8 cellular contexts compared by ENCODE assay signal in genomic region chr2:190467575-190468083, GRCh38. TPM values are rescaled to one million over a fixed set of nuclear protein-coding genes. Genes with fewer than 3 reads are reported as not detected.
DNase-seq lines count a peak whose midpoint lies in the region; ATAC-seq, FAIRE-seq and TF ChIP-seq lines count a peak whose summit lies in the region.

No MANE protein-coding gene starts in this region.

- CTCF ChIA-PET in mammary epithelial cell (lab: Charles Lee; ENCODE audit: low non-redundant PET) = no interaction called here

- TF ChIP-seq CTCF in Loucy (conservative IDR thresholded peaks at IDR 0.05; ENCODE audit: low read length) (no peak), mammary epithelial cell (conservative IDR thresholded peaks at IDR 0.05 in 1 of 2, IDR thresholded peaks at IDR 0.05 in 1 of 2; ENCODE audit: extremely low read depth in 1 of 2, insufficient read depth in 1 of 2, low read depth in 1 of 2, low read length in 2 of 2) (no peak)

- no peak overlapping the region for H4K91ac ChIP-seq in neuronal stem cell (ENCODE audit: low read depth, low read length, poor library complexity)

- no peak overlapping the region for H3K4ac ChIP-seq in neuronal stem cell (ENCODE audit: low read length)

- no peaks in the 10 kb centered on the region for H3K9me2 ChIP-seq in Loucy (replicated peaks; ENCODE audit: low read depth, low read length)

- no peak overlapping the region for H2BK15ac ChIP-seq in neuronal stem cell (ENCODE audit: low read length)

- no peaks in the 10 kb centered on the region for H4K20me1 ChIP-seq in Loucy (ENCODE audit: insufficient read depth, low read length, poor library complexity, severe bottlenecking)
- no peaks in the 10 kb centered on the region for H4K20me1 ChIP-seq in mammary epithelial cell (ENCODE audit: insufficient read depth, low read length)

- H3K18ac ChIP-seq in neuronal stem cell (ENCODE audit: low read length) = no peak overlapping the region

- H4K8ac ChIP-seq in neuronal stem cell (ENCODE audit: low read depth, low read length) = no peak overlapping the region

- H3K14ac ChIP-seq in neuronal stem cell (ENCODE audit: low read length) = no peak overlapping the region

- no peak overlapping the region for H2BK12ac ChIP-seq in neuronal stem cell (ENCODE audit: low read length)

- peaks cover 4% of the 10 kb centered on the region; the same call in 1 of the 2 replicates for H3K36me3 ChIP-seq in Loucy (ENCODE audit: insufficient read depth, low read length)
- H3K36me3 ChIP-seq in mammary epithelial cell (ENCODE audit: insufficient read depth, low read length) = no peaks in the 10 kb centered on the region
- H3K36me3 ChIP-seq in neuronal stem cell (replicated peaks in 1 of 2; ENCODE audit: control insufficient read depth in 2 of 2, insufficient read depth in 2 of 2, low read length in 2 of 2) = no peaks in the 10 kb centered on the region

- no peak overlapping the region for H2AK5ac ChIP-seq in neuronal stem cell (ENCODE audit: low read depth, low read length)

- TF ChIP-seq POLR2A in GM12891 (IDR thresholded peaks at IDR 0.05; ENCODE audit: low read depth, low read length) = no peak

- DNase-seq in GM12891 (ENCODE audit: insufficient read length, low spot score) = no peak
- DNase-seq in mammary epithelial cell = no peak
- peak; percentile 4 for DNase-seq in neuronal stem cell (ENCODE audit: low spot score)
- DNase-seq in activated effector memory CD4-positive, alpha-beta T cell treated with anti-CD3 and anti-CD28 coated beads, Interleukin-2, amount 50 U/mL, for 16 hours = no peak
- no peak for DNase-seq in HTR-8/SVneo (ENCODE audit: insufficient read length, low spot score)

- peaks cover 18% of the 10 kb centered on the region; the same call in 1 of the 2 replicates for H3K79me2 ChIP-seq in Loucy (ENCODE audit: insufficient read depth, low read length)
- H3K79me2 ChIP-seq in mammary epithelial cell (ENCODE audit: insufficient read depth, low read length) = peaks cover 17% of the 10 kb centered on the region

- H2AFZ ChIP-seq in Loucy (ENCODE audit: low read length) (no peak overlapping the region), mammary epithelial cell (ENCODE audit: low read depth, low read length) (peak overlapping the region; percentile 40), neuronal stem cell (ENCODE audit: low read length) (no peak overlapping the region)

- WGBS in mammary epithelial cell (ENCODE audit: low coverage, missing lambda C conversion rate) = 18% methylated on average over 5 of the region's 5 CpGs
- no CpG with 5 or more reads among the region's 5 CpGs for whole genome bisulfite sequencing in neuronal stem cell (ENCODE audit: extremely low coverage in 2 of 2, insufficient read length in 2 of 2, insufficient replicate concordance in 1 of 2), 2 donors

- H2BK120ac ChIP-seq in neuronal stem cell (ENCODE audit: low read depth, low read length) = no peak overlapping the region

- H3K27ac ChIP-seq in mammary epithelial cell (ENCODE audit: insufficient read depth, low read depth, low read length) (peak overlapping the region; percentile 25), neuronal stem cell (replicated peaks; ENCODE audit: low read length) (no peak overlapping the region)

- no peaks in the 10 kb centered on the region for H3K9me3 ChIP-seq in Loucy (ENCODE audit: insufficient read depth, low read depth, low read length)
- no peaks in the 10 kb centered on the region for H3K9me3 ChIP-seq in mammary epithelial cell (replicated peaks; ENCODE audit: insufficient read depth, low read length)
- H3K9me3 ChIP-seq in neuronal stem cell (replicated peaks in 1 of 2; ENCODE audit: control insufficient read depth in 2 of 2, insufficient read depth in 1 of 2, low read depth in 1 of 2, low read length in 2 of 2) = peaks cover 0 to 2% of the 10 kb centered on the region in 2 donors

- intact Hi-C loops in mammary epithelial cell (cut with micrococcal nuclease) = no loop called here

- H3K4me3 ChIP-seq in Loucy (ENCODE audit: low read length, poor library complexity, severe bottlenecking) (no peak overlapping the region), mammary epithelial cell (replicated peaks in 1 of 3; ENCODE audit: insufficient read depth in 1 of 3, low read depth in 2 of 3, low read length in 3 of 3) (no peak overlapping the region), neuronal stem cell (ENCODE audit: low read length in 2 of 2) (no peak overlapping the region)

- H3K4me2 ChIP-seq in Loucy (ENCODE audit: low read depth, low read length, poor library complexity, severe bottlenecking) (peak overlapping the region; percentile 33), mammary epithelial cell (ENCODE audit: insufficient read depth, low read depth, low read length) (peak overlapping the region; percentile 2), neuronal stem cell (ENCODE audit: insufficient read depth, low read length, poor library complexity, severe bottlenecking) (no peak overlapping the region)

- H2BK5ac ChIP-seq in neuronal stem cell (ENCODE audit: low read length) = no peak overlapping the region

- in situ Hi-C loops in mammary epithelial cell (cut with MboI; ENCODE audit: low sequenced_read_pairs in 2 of 2) = no loop called here

- peaks cover 10% of the 10 kb centered on the region; the same call in 1 of the 2 replicates for H3F3A ChIP-seq in Loucy (ENCODE audit: low read depth)

- no peak overlapping the region for H3K23ac ChIP-seq in neuronal stem cell (ENCODE audit: low read depth, low read length, poor library complexity)

- dilution Hi-C loops in mammary epithelial cell (cut with HindIII; ENCODE audit: low sequenced_read_pairs) = no loop called here

- H3K27me3 ChIP-seq in Loucy (ENCODE audit: insufficient read depth, low read length, poor library complexity, severe bottlenecking) (no peaks in the 10 kb centered on the region), mammary epithelial cell (ENCODE audit: insufficient read depth, low read length) (no peaks in the 10 kb centered on the region), neuronal stem cell (ENCODE audit: control insufficient read depth in 3 of 3, insufficient read depth in 3 of 3, low read depth in 1 of 3, low read length in 3 of 3) (no peaks in the 10 kb centered on the region)

- H3K79me1 ChIP-seq in neuronal stem cell (ENCODE audit: low read depth, low read length) = no peaks in the 10 kb centered on the region

- peak; percentile 38 for FAIRE-seq in GM12891 (lab: Jason Lieb, UNC)
- FAIRE-seq in HTR-8/SVneo (lab: Jason Lieb, UNC) = no peak

- ATAC-seq in HG03460 (IDR thresholded peaks at IDR 0.05; ENCODE audit: unreplicated experiment) (no peak), HG02981 (IDR thresholded peaks at IDR 0.05; ENCODE audit: unreplicated experiment) (no peak)

- no TSS peak for BruUV-seq in mammary epithelial cell (replicated peaks; lab: Mats Ljungman, UMichigan)

- H3K9ac ChIP-seq in Loucy (ENCODE audit: low read depth, low read length, poor library complexity, severe bottlenecking) = no peak overlapping the region
- no peak overlapping the region for H3K9ac ChIP-seq in mammary epithelial cell (ENCODE audit: insufficient read depth, low read length)
- H3K9ac ChIP-seq in neuronal stem cell (ENCODE audit: low read depth, low read length, poor library complexity) = no peak overlapping the region

- peaks cover 40% of the 10 kb centered on the region for H3K4me1 ChIP-seq in Loucy (ENCODE audit: insufficient read depth, low read length, poor library complexity, severe bottlenecking)
- peaks cover 27% of the 10 kb centered on the region for H3K4me1 ChIP-seq in mammary epithelial cell (ENCODE audit: insufficient read depth, low read length)
- H3K4me1 ChIP-seq in neuronal stem cell (ENCODE audit: control insufficient read depth in 2 of 2, insufficient read depth in 1 of 2, low read depth in 1 of 2, low read length in 2 of 2) = peaks cover 3 to 16% of the 10 kb centered on the region in 2 donors

TF ChIP-seq in GM12891, 5 proteins besides CTCF, POLR2A, EP300 and RAD21:
- no peak for TF ChIP-seq TAF1 (IDR thresholded peaks at IDR 0.05; ENCODE audit: low read depth, low read length)
- TF ChIP-seq SPI1 (IDR thresholded peaks at IDR 0.05; ENCODE audit: low read depth, low read length) = no peak
- no peak for TF ChIP-seq POU2F2 (IDR thresholded peaks at IDR 0.05; ENCODE audit: low read depth, low read length)
- TF ChIP-seq POLR2AphosphoS5 (IDR thresholded peaks at IDR 0.05; ENCODE audit: low read depth, low read length) = no peak
- no peak for TF ChIP-seq PAX5 (IDR thresholded peaks at IDR 0.05; ENCODE audit: insufficient read depth, low read length, severe bottlenecking)

RNA-seq across cellular contexts. Expression of gene MFSD6, which starts 59.5 kb away (rescaled TPM):
- 12.1 TPM for polyA plus RNA-seq in GM12891 (2012; ENCODE audit: low read depth, missing spikeins)
- total RNA-seq in mammary epithelial cell = 10 to 100 TPM; 33.7 to 71.7 TPM
- polyA plus RNA-seq in mammary epithelial cell = 21.2 TPM
- polyA minus RNA-seq in mammary epithelial cell = 34.0 TPM
- polyA plus RNA-seq in neuronal stem cell (2013, experiment 1 of 2) = 0.77 TPM
- polyA plus RNA-seq in neuronal stem cell (2013, experiment 2 of 2) = 0.62 TPM
